15 cellular contexts compared by ENCODE assay signal in the genomic region with DNA sequence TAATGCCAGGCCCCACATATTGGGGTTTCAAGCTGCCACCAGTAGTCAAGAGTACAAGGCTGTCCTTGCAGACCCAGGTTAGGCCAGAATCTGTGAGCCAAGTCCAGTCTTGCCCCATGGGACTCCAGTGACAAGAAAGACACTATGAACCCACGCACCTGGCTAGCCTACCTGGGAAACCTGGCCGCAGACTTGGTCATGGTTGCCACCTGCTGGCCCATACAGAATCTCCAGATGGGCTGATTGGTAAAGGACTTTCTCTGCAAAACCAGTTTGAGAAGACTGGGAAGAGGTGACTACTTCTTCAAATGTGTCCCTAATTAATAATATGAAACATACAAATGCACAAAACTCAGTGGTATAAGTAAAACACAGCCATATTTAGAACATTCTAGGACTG.
A peak's percentile ranks its signal among the peaks of the same experiment; 100 is the strongest.
DNase-seq lines count a peak whose midpoint lies in the region; ATAC-seq and TF ChIP-seq lines count a peak whose summit lies in the region.
"Had no signal": no experiment of that assay in that cellular context is flagged by ENCODE, and none has a peak within 500 bp of the region (broad histone marks: within the 10 kb centered on the region; RNA-seq: fewer than 3 reads in every experiment).

No MANE protein-coding gene starts in this region.

- no peak overlapping the region for H3K27ac Mint-ChIP-seq in H9
- H3K27ac Mint-ChIP-seq in activated CD4-positive, alpha-beta T cell treated with anti-CD3 and anti-CD28 coated beads, Interleukin-2, amount 10 ng/mL, durations not matched to agents 24 days and 14 days: no peak overlapping the region
- H3K27ac Mint-ChIP-seq: brain; CD4-positive, CD25-positive, alpha-beta regulatory T cell; HFFc6; mesothelial cell of epicardium; T-helper 17 cell had no signal

- H3K9me3 Mint-ChIP-seq in H9: no peaks in the 10 kb centered on the region
- H3K9me3 Mint-ChIP-seq in activated CD4-positive, alpha-beta T cell treated with anti-CD3 and anti-CD28 coated beads, Interleukin-2, amount 10 ng/mL, durations not matched to agents 24 days and 14 days: no peaks in the 10 kb centered on the region
- H3K9me3 Mint-ChIP-seq: HFFc6 had no signal

- TF ChIP-seq CTCF in H9 (conservative IDR thresholded peaks at IDR 0.05) (peak; percentile 73), choroid plexus epithelial cell (conservative IDR thresholded peaks at IDR 0.05; ENCODE audit: low read depth, low read length) (peak; percentile 38), right lobe of liver (IDR thresholded peaks at IDR 0.05) (peak; percentile 30 to 51 (median 38))

- H3T11ph ChIP-seq in H9 (ENCODE audit: low read length): no peak overlapping the region

- H3K79me2 ChIP-seq in H9 (ENCODE audit: insufficient read depth, low read length): no peaks in the 10 kb centered on the region

- H2BK5ac ChIP-seq in H9 (ENCODE audit: insufficient read length, low read length): no peak overlapping the region

- no peak overlapping the region for H3K9ac ChIP-seq in H9 (ENCODE audit: extremely low read depth, insufficient read length, low read length)

- no peak overlapping the region for H2AK5ac ChIP-seq in H9 (ENCODE audit: insufficient read length, low read length)

- no peaks in the 10 kb centered on the region for H3K27me3 ChIP-seq in H9 (ENCODE audit: insufficient read depth, low read length)
- no peaks in the 10 kb centered on the region for H3K27me3 ChIP-seq in right lobe of liver
- H3K27me3 ChIP-seq in MG63: no peaks in the 10 kb centered on the region
- H3K27me3 ChIP-seq: suprapubic skin had no signal

- no peak overlapping the region for H3K4ac ChIP-seq in H9 (ENCODE audit: low read depth, low read length)

- H3K36me3 ChIP-seq in right lobe of liver (no peaks in the 10 kb centered on the region), MG63 (no peaks in the 10 kb centered on the region)
- H3K36me3 ChIP-seq: suprapubic skin had no signal

- H3K9me3 ChIP-seq in H9 (ENCODE audit: control insufficient read depth, low read depth, low read length) (no peaks in the 10 kb centered on the region), right lobe of liver (no peaks in the 10 kb centered on the region), MG63 (no peaks in the 10 kb centered on the region)
- H3K9me3 ChIP-seq: suprapubic skin had no signal

- no peak overlapping the region for H3K4me3 Mint-ChIP-seq in H9
- no peak overlapping the region for H3K4me3 Mint-ChIP-seq in activated CD4-positive, alpha-beta T cell treated with anti-CD3 and anti-CD28 coated beads, Interleukin-2, amount 10 ng/mL, durations not matched to agents 24 days and 14 days
- H3K4me3 Mint-ChIP-seq: brain; CD4-positive, CD25-positive, alpha-beta regulatory T cell; HFFc6; mesothelial cell of epicardium; T-helper 17 cell had no signal

- no peak overlapping the region for H3K18ac ChIP-seq in H9 (ENCODE audit: insufficient read length, low read depth, low read length)

- no peak overlapping the region for H3K23ac ChIP-seq in H9 (ENCODE audit: insufficient read length, low read depth, low read length)

- H3K4me3 ChIP-seq in choroid plexus epithelial cell (ENCODE audit: low read depth, low read length) (no peak overlapping the region), right lobe of liver (no peak overlapping the region), MG63 (no peak overlapping the region)
- H3K4me3 ChIP-seq: suprapubic skin had no signal

- no peak overlapping the region for H4K8ac ChIP-seq in H9 (replicated peaks; ENCODE audit: insufficient read length, low read depth, low read length)

- no peak overlapping the region for H4K91ac ChIP-seq in H9 (ENCODE audit: insufficient read length, low read depth, low read length)

- peak; percentile 66 for DNase-seq in H9
- peak; percentile 5 for DNase-seq in NCI-H460 (ENCODE audit: extremely low read depth, low read depth)
- no peak for DNase-seq in choroid plexus epithelial cell (ENCODE audit: low read depth)
- peak in 2 of 3 donors; percentile 40 to 50 for DNase-seq in right lobe of liver
- no peak for DNase-seq in RKO (ENCODE audit: low spot score)
- no peak for DNase-seq in MG63
- DNase-seq in activated CD4-positive, alpha-beta T cell treated with anti-CD3 and anti-CD28 coated beads, Interleukin-2, amount 10 ng/mL, durations not matched to agents 24 days and 14 days: no peak
- no peak for DNase-seq in cerebellar cortex (ENCODE audit: low spot score)
- DNase-seq: activated CD4-positive, alpha-beta T cell treated with anti-CD3 and anti-CD28 coated beads, Interleukin-2, amount 50 U/mL, for 4 hours; CD4-positive, CD25-positive, alpha-beta regulatory T cell; HFFc6; T-helper 17 cell had no signal

- no peak overlapping the region for H2BK120ac ChIP-seq in H9 (ENCODE audit: low read depth, low read length, poor library complexity, severe bottlenecking)

- H3K4me1 Mint-ChIP-seq in H9: 0 out of 4 replicates have a peak, but pooled peaks cover 0 to 2% of the 10 kb centered on the region in 2 experiments
- H3K4me1 Mint-ChIP-seq in activated CD4-positive, alpha-beta T cell treated with anti-CD3 and anti-CD28 coated beads, Interleukin-2, amount 10 ng/mL, durations not matched to agents 24 days and 14 days: no peaks in the 10 kb centered on the region
- H3K4me1 Mint-ChIP-seq: brain; CD4-positive, CD25-positive, alpha-beta regulatory T cell; T-helper 17 cell had no signal

- H4K5ac ChIP-seq in H9 (ENCODE audit: insufficient read length, low read depth, low read length): no peak overlapping the region

- no peaks in the 10 kb centered on the region for H3K79me1 ChIP-seq in H9 (ENCODE audit: insufficient read depth, low read depth, low read length, poor library complexity, severe bottlenecking)

- H3K23me2 ChIP-seq in H9 (ENCODE audit: insufficient read length, low read depth, low read length, poor library complexity, severe bottlenecking): no peaks in the 10 kb centered on the region

- ATAC-seq in right lobe of liver: peak; percentile 72 to 81 (median 76)
- ATAC-seq: T-helper 17 cell had no signal

- H3K14ac ChIP-seq in H9 (ENCODE audit: insufficient read depth, low read length): no peak overlapping the region

- intact Hi-C loops in right lobe of liver (cut with DNase I): no loop called here
- intact Hi-C loops in activated CD4-positive, alpha-beta T cell treated with anti-CD3 and anti-CD28 coated beads, Interleukin-2, amount 10 ng/mL, durations not matched to agents 24 days and 14 days (cut with micrococcal nuclease): no loop called here

- no peak overlapping the region for H3K56ac ChIP-seq in H9 (ENCODE audit: insufficient read length, low read depth, low read length)

- no peaks in the 10 kb centered on the region for H3K4me1 ChIP-seq in H9 (ENCODE audit: insufficient read depth, low read length)
- peaks cover 0 to 12% (median 4%) of the 10 kb centered on the region in 4 donors for H3K4me1 ChIP-seq in right lobe of liver
- H3K4me1 ChIP-seq: suprapubic skin had no signal

- H2AFZ ChIP-seq in H9 (ENCODE audit: low read length): peak overlapping the region; percentile 11

- H3K27me3 Mint-ChIP-seq in H9 (ENCODE audit: low read depth): no peaks in the 10 kb centered on the region
- no peaks in the 10 kb centered on the region for H3K27me3 Mint-ChIP-seq in activated CD4-positive, alpha-beta T cell treated with anti-CD3 and anti-CD28 coated beads, Interleukin-2, amount 10 ng/mL, durations not matched to agents 24 days and 14 days
- H3K27me3 Mint-ChIP-seq: brain; CD4-positive, CD25-positive, alpha-beta regulatory T cell; T-helper 17 cell had no signal

- no peak overlapping the region for H2BK20ac ChIP-seq in H9 (ENCODE audit: low read depth, low read length, poor library complexity, severe bottlenecking)

- TF ChIP-seq POLR2A in right lobe of liver (IDR thresholded peaks at IDR 0.05): no peak

- no peak overlapping the region for H2BK15ac ChIP-seq in H9 (ENCODE audit: low read depth, low read length)

- H3K27ac ChIP-seq in H9 (ENCODE audit: insufficient read length, low read depth, low read length): no peak overlapping the region
- no peak overlapping the region for H3K27ac ChIP-seq in right lobe of liver
- H3K27ac ChIP-seq: suprapubic skin had no signal

- H2BK12ac ChIP-seq in H9 (ENCODE audit: insufficient read length, low read depth, low read length): no peak overlapping the region

- H3K4me2 ChIP-seq in H9 (ENCODE audit: insufficient read depth, insufficient read length, low read length): no peak overlapping the region

- H3K36me3 Mint-ChIP-seq in H9 (ENCODE audit: insufficient read depth in 1 of 3, low read depth in 3 of 3): no peaks in the 10 kb centered on the region
- no peaks in the 10 kb centered on the region for H3K36me3 Mint-ChIP-seq in activated CD4-positive, alpha-beta T cell treated with anti-CD3 and anti-CD28 coated beads, Interleukin-2, amount 10 ng/mL, durations not matched to agents 24 days and 14 days (ENCODE audit: low read depth)
- H3K36me3 Mint-ChIP-seq: brain; CD4-positive, CD25-positive, alpha-beta regulatory T cell; mesothelial cell of epicardium had no signal

- WGBS in H9 (ENCODE audit: extremely low coverage, insufficient read length, low lambda C conversion rate): no CpG with 5 or more reads among the region's 2 CpGs
- WGBS in right lobe of liver (ENCODE audit: insufficient coverage, low coverage, low lambda C conversion rate, missing lambda C conversion rate): 60% methylated on average over 1 of the region's 2 CpGs

- H4K20me1 ChIP-seq in H9 (ENCODE audit: control insufficient read depth, insufficient read depth, insufficient read length): no peaks in the 10 kb centered on the region

Comparison
In these comparisons a context has a peak if more than half of its experiments do, and no peak if none do; other contexts are left out.
1. DNase-seq: peak in H9 (single experiment), NCI-H460 (single experiment) and right lobe of liver (2 of 3); none in choroid plexus epithelial cell (single experiment), RKO (single experiment), MG63 (single experiment), activated CD4-positive, alpha-beta T cell treated with anti-CD3 and anti-CD28 coated beads, Interleukin-2, amount 10 ng/mL, durations not matched to agents 24 days and 14 days (single experiment) and cerebellar cortex (single experiment).
2. Peak in every context shown above with its lines, with median percentiles within 50 percentile points of each other: CTCF ChIP-seq.